Comparison of ENCODE assay signal across 8 cellular contexts in the genomic region with DNA sequence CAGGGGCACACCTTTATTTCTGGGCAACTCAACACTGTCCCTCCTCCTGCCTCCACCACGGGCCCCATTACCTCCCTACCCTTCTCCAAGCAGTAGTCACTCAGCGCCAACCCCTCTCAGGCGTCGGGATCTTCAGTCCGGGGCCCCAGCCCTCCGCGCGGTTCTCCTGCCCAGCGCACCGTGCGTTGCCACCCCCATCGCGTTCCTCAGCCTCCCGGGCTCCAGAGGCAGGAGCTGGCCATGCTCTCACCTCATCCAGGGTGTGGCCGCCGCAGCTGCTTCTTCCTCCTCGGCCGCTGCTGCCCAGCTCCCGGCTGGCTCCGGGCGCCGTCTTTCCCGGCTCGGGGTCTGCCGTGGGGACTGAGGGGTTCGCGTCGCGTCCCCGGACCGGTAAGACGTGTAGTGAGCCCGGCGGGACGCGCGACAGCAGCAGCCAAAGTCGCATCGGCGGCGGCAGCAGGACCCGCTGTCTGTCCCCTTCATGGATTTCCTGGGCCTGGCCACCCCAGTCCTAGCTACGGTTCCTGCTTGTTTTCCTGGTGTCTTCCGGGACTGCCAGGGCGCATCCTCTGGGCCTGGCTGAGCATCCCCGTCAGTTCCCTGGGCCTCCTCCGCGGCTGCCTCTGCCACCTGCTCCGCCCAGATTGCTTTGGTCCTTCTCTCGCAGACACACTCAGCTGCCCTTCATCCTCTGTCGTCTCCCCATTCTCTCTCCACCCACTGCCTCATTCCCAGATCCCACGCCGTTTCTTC. TPM values are rescaled to one million over a fixed set of nuclear protein-coding genes. Genes with fewer than 3 reads are reported as not detected.
A peak's percentile ranks its signal among the peaks of the same experiment; 100 is the strongest.
DNase-seq lines count a peak whose midpoint lies in the region; ATAC-seq, FAIRE-seq and TF ChIP-seq lines count a peak whose summit lies in the region.
"Not testable (repeated sequence)": the region's sequence is repeated elsewhere in the genome, so short reads cannot be mapped to it uniquely, and the experiment has no call there.

No MANE protein-coding gene starts in this region.

- H3K27ac ChIP-seq in RWPE2 (ENCODE audit: poor library complexity, severe bottlenecking); left lung; pancreas; aorta (ENCODE audit: low read depth in 1 of 2, low read length in 2 of 2): not testable (repeated sequence)

- intact Hi-C loops in left lung (cut with DNase I); pancreas (cut with DNase I); aorta (cut with DNase I): not testable (repeated sequence)

- not testable (repeated sequence) for H3K4me1 Mint-ChIP-seq in activated T-helper 17 cell treated with anti-CD3 and anti-CD28 coated beads, Interleukin-2, amount 50 U/mL, for 72 hours; glutamatergic neuron (ENCODE audit: low read depth, unreplicated experiment)

- peak overlapping the region; percentile 18; the same call in 1 of the 2 replicates for H3K4me3 ChIP-seq in BJ (ENCODE audit: low read depth, low read length)
- not testable (repeated sequence) for H3K4me3 ChIP-seq in RWPE2 (ENCODE audit: severe bottlenecking); left lung; aorta (ENCODE audit: low read length in 2 of 2)
- H3K4me3 ChIP-seq in choroid plexus epithelial cell (ENCODE audit: low read depth, low read length): peak overlapping the region; percentile 39
- H3K4me3 ChIP-seq in pancreas: peak overlapping the region in 1 of 4 donors; percentile 25

- CTCF ChIA-PET in BJ (lab: Yijun Ruan, JAX): not testable (repeated sequence)

- not testable (repeated sequence) for H3K9me3 ChIP-seq in RWPE2 (ENCODE audit: severe bottlenecking); left lung; pancreas; aorta (ENCODE audit: control insufficient read depth, low read length)

- H3K4me1 ChIP-seq in RWPE2 (ENCODE audit: insufficient read depth, poor library complexity, severe bottlenecking); left lung; pancreas; aorta (ENCODE audit: control insufficient read depth in 1 of 2, insufficient read depth in 2 of 2, low read length in 2 of 2): not testable (repeated sequence)

- TF ChIP-seq CTCF in BJ (IDR thresholded peaks at IDR 0.05; ENCODE audit: insufficient read depth, low read depth, low read length); RWPE2 (IDR thresholded peaks at IDR 0.05; ENCODE audit: poor library complexity, severe bottlenecking); choroid plexus epithelial cell (conservative IDR thresholded peaks at IDR 0.05; ENCODE audit: low read depth, low read length); glutamatergic neuron (IDR thresholded peaks at IDR 0.05; ENCODE audit: partially characterized antibody, unreplicated experiment); left lung (IDR thresholded peaks at IDR 0.05); pancreas (IDR thresholded peaks at IDR 0.05): not testable (repeated sequence)

- not testable (repeated sequence) for H3K27me3 Mint-ChIP-seq in activated T-helper 17 cell treated with anti-CD3 and anti-CD28 coated beads, Interleukin-2, amount 50 U/mL, for 72 hours; glutamatergic neuron (ENCODE audit: unreplicated experiment)

- POLR2A ChIA-PET in BJ (lab: Charles Lee): not testable (repeated sequence)

- not testable (repeated sequence) for FAIRE-seq in pancreas (lab: Jason Lieb, UNC)

- not testable (repeated sequence) for H3K9me3 Mint-ChIP-seq in activated T-helper 17 cell treated with anti-CD3 and anti-CD28 coated beads, Interleukin-2, amount 50 U/mL, for 72 hours; glutamatergic neuron (ENCODE audit: unreplicated experiment)

- DNase-seq in BJ (ENCODE audit: low read depth); RWPE2 (ENCODE audit: low spot score); choroid plexus epithelial cell (ENCODE audit: low read depth); aorta: not testable (repeated sequence)
- DNase-seq in glutamatergic neuron (peak; percentile 3), left lung (peak in 1 of 2 donors; percentile 27), pancreas (peak in 2 of 6 donors; percentile 5 to 28)

- ATAC-seq in RWPE2 (ENCODE audit: low read depth) (peak; percentile 76), left lung (peak; percentile 60), pancreas (peak in 3 of 4 donors; percentile 55 to 76 (median 56)), aorta (ENCODE audit: low FRiP score) (peak; percentile 84)
- peak; percentile 19 for ATAC-seq in activated T-helper 17 cell treated with anti-CD3 and anti-CD28 coated beads, Interleukin-2, amount 50 U/mL, for 72 hours (replicated peaks)

- not testable (repeated sequence) for H3K27ac Mint-ChIP-seq in activated T-helper 17 cell treated with anti-CD3 and anti-CD28 coated beads, Interleukin-2, amount 50 U/mL, for 72 hours; glutamatergic neuron (ENCODE audit: unreplicated experiment)

- H3K27me3 ChIP-seq in BJ (ENCODE audit: control insufficient read depth, insufficient read depth, low read length); RWPE2 (ENCODE audit: insufficient read depth, poor library complexity, severe bottlenecking); left lung; pancreas; aorta (ENCODE audit: control insufficient read depth in 1 of 2, insufficient read depth in 2 of 2, low read length in 1 of 2): not testable (repeated sequence)

- 16 to 18% methylated on average over 3 to 11 of the region's 53 CpGs for WGBS in pancreas, 2 donors
- WGBS in aorta, 2 donors: 8 to 10% methylated on average over 4 to 11 of the region's 53 CpGs

- H3K36me3 ChIP-seq in BJ (ENCODE audit: control insufficient read depth, insufficient read depth, low read length); RWPE2 (ENCODE audit: low read depth); left lung; pancreas; aorta (ENCODE audit: control insufficient read depth in 1 of 2, insufficient read depth in 2 of 2, low read length in 1 of 2): not testable (repeated sequence)

- H3K4me3 Mint-ChIP-seq in activated T-helper 17 cell treated with anti-CD3 and anti-CD28 coated beads, Interleukin-2, amount 50 U/mL, for 72 hours; glutamatergic neuron (ENCODE audit: unreplicated experiment): not testable (repeated sequence)

- H3K36me3 Mint-ChIP-seq in activated T-helper 17 cell treated with anti-CD3 and anti-CD28 coated beads, Interleukin-2, amount 50 U/mL, for 72 hours (ENCODE audit: low read depth); glutamatergic neuron (ENCODE audit: unreplicated experiment): not testable (repeated sequence)

RNA-seq across cellular contexts. Expression of a gene that starts 22.8 kb away (rescaled TPM):
- 15.0 and 15.9 TPM in 2 replicates for polyA plus RNA-seq in BJ (2011; rRNA removed)
- 27.9 and 37.3 TPM in 2 replicates for polyA minus RNA-seq in BJ (2011; rRNA and poly(A)+ RNA removed)
- total RNA-seq in activated T-helper 17 cell treated with anti-CD3 and anti-CD28 coated beads, Interleukin-2, amount 50 U/mL, for 72 hours: 10 to 100 TPM; 23.7 to 24.6 TPM
- 1.0 TPM for total RNA-seq in glutamatergic neuron (ENCODE audit: unreplicated experiment)
- total RNA-seq in left lung: 10 to 100 TPM; 28.1 to 34.0 TPM
- 10 to 100 TPM in 2 of 6 donors, 1 to 10 TPM in 4; 4.3 to 25.1 (median 9.2) TPM for total RNA-seq in pancreas
- polyA plus RNA-seq in pancreas: 1 to 10 TPM; 4.7 to 9.8 TPM
- total RNA-seq in aorta: 10 to 100 TPM; 44.1 to 51.3 TPM
- 10 to 100 TPM; 10.0 to 12.1 TPM for polyA plus RNA-seq in aorta

Comparison
In these comparisons a context has a peak if more than half of its experiments do, and no peak if none do; other contexts are left out.
1. ATAC-seq: peak in every context shown above with its lines; median percentile 84 in aorta; 76 in RWPE2; 60 in left lung; 56 in pancreas; 19 in activated T-helper 17 cell treated with anti-CD3 and anti-CD28 coated beads, Interleukin-2, amount 50 U/mL, for 72 hours.